ENCODE assay signal across 18 cellular contexts in genomic region chr15:56996746-56997470, GRCh38.
DNase-seq lines count a peak whose midpoint lies in the region; ATAC-seq, FAIRE-seq and TF ChIP-seq lines count a peak whose summit lies in the region.
"Had no signal": no experiment of that assay in that cellular context is flagged by ENCODE, and none has a peak within 500 bp of the region (broad histone marks: within the 10 kb centered on the region; RNA-seq: fewer than 3 reads in every experiment).

No MANE protein-coding gene starts in this region.

- no peak overlapping the region for H4K5ac ChIP-seq in H1 (ENCODE audit: insufficient read length, low read depth, low read length)

- no peak overlapping the region for H2BK15ac ChIP-seq in H1 (ENCODE audit: low read length)

- H3K9ac ChIP-seq in H1 (replicated peaks in 1 of 4; ENCODE audit: extremely low read depth in 1 of 4, low read depth in 3 of 4, low read length in 3 of 4) = no peak overlapping the region
- no peak overlapping the region for H3K9ac ChIP-seq in neural progenitor cell
- H3K9ac ChIP-seq: BLaER1 had no signal

- no peak for TF ChIP-seq EP300 in A549 (IDR thresholded peaks at IDR 0.05)
- TF ChIP-seq EP300 in H1 (IDR thresholded peaks at IDR 0.05; ENCODE audit: borderline replicate concordance in 1 of 2, low read depth in 2 of 2, low read length in 2 of 2) = no peak

- TF ChIP-seq RAD21 in A549 (conservative IDR thresholded peaks at IDR 0.05 in 1 of 2, IDR thresholded peaks at IDR 0.05 in 1 of 2) = no peak
- no peak for TF ChIP-seq RAD21 in H1 (IDR thresholded peaks at IDR 0.05 in 1 of 2, conservative IDR thresholded peaks at IDR 0.05 in 1 of 2; ENCODE audit: low read depth in 2 of 2, low read length in 2 of 2)

- WGBS in A549 (ENCODE audit: missing lambda C conversion rate) = 76% methylated on average over 3 of the region's 3 CpGs
- WGBS in H1 (ENCODE audit: extremely low coverage in 1 of 2, insufficient coverage in 1 of 2, insufficient read length in 1 of 2, insufficient replicate concordance in 2 of 2, low coverage in 1 of 2, low lambda C conversion rate in 2 of 2, missing lambda C conversion rate in 1 of 2), 2 experiments = 90% methylated on average over 3 of the region's 3 CpGs; no CpG with 5 or more reads in 1 of the 2 experiments
- WGBS in body of pancreas, 2 donors = 73 to 90% methylated on average over 3 of the region's 3 CpGs

- H4K20me1 ChIP-seq in H1 (replicated peaks in 1 of 2; ENCODE audit: control insufficient read depth in 1 of 2, insufficient read depth in 2 of 2, low read length in 2 of 2) = peaks cover 0 to 2% of the 10 kb centered on the region in 2 experiments
- H4K20me1 ChIP-seq in neural progenitor cell (ENCODE audit: low read depth) = peaks cover 37% of the 10 kb centered on the region

- H3K79me2 ChIP-seq in H1 (ENCODE audit: control insufficient read depth in 1 of 2, insufficient read depth in 2 of 2, low read length in 2 of 2) (peaks cover 0 to 67% of the 10 kb centered on the region in 2 experiments; a peak in 2 of 4 replicates), neural progenitor cell (ENCODE audit: low read depth) (peaks cover 99% of the 10 kb centered on the region)

- no peak overlapping the region for H3K23ac ChIP-seq in H1 (ENCODE audit: insufficient read length)

- no peak overlapping the region for H2BK12ac ChIP-seq in H1 (ENCODE audit: low read depth, low read length)

- no peak overlapping the region for H2AFZ ChIP-seq in H1 (ENCODE audit: low read length)
- no peak overlapping the region for H2AFZ ChIP-seq in neural progenitor cell (replicated peaks)
- H2AFZ ChIP-seq: PC-9 had no signal

- H3K36me3 ChIP-seq in H1 (ENCODE audit: control insufficient read depth in 2 of 4, insufficient read depth in 4 of 4, low read length in 3 of 4) (peaks cover 0 to 7% (median 0%) of the 10 kb centered on the region in 4 experiments; a peak in 1 of 8 replicates), neural progenitor cell (peaks cover 6% of the 10 kb centered on the region), body of pancreas (replicated peaks in 1 of 2; ENCODE audit: insufficient read depth in 1 of 2, low read depth in 2 of 2) (no peaks in the 10 kb centered on the region)

- no peak overlapping the region for H3K4me2 ChIP-seq in A549
- no peak overlapping the region for H3K4me2 ChIP-seq in H1 (ENCODE audit: insufficient read depth in 1 of 2, low read depth in 2 of 2, low read length in 2 of 2)
- H3K4me2 ChIP-seq in neural progenitor cell = no peak overlapping the region
- H3K4me2 ChIP-seq: BLaER1, PC-9 had no signal

- H2BK20ac ChIP-seq in H1 (ENCODE audit: low read length) = no peak overlapping the region

- H3K18ac ChIP-seq in H1 (ENCODE audit: extremely low read depth, low read length) = no peak overlapping the region

- no peak overlapping the region for H3K4me3 Mint-ChIP-seq in neural progenitor cell
- H3K4me3 Mint-ChIP-seq: CD4-positive, alpha-beta memory T cell had no signal

- intact Hi-C loops in body of pancreas (cut with DNase I) = no loop called here

- H3K27ac Mint-ChIP-seq in neural progenitor cell = no peak overlapping the region

- no peak overlapping the region for H2BK120ac ChIP-seq in H1 (replicated peaks; ENCODE audit: low read depth, low read length)

- TF ChIP-seq POLR2A in A549 (IDR thresholded peaks at IDR 0.05; ENCODE audit: low read length) = no peak
- no peak for TF ChIP-seq POLR2A in H1 (IDR thresholded peaks at IDR 0.05; ENCODE audit: control extremely low read depth in 1 of 2, low read depth in 2 of 2, low read length in 2 of 2)
- no peak for TF ChIP-seq POLR2A in body of pancreas (IDR thresholded peaks at IDR 0.05)

- H3K27ac ChIP-seq in A549 (no peak overlapping the region), H1 (ENCODE audit: low read depth, low read length) (no peak overlapping the region), neural progenitor cell (no peak overlapping the region), body of pancreas (no peak overlapping the region)
- H3K27ac ChIP-seq: BLaER1, PC-9 had no signal

- no peak overlapping the region for H3K14ac ChIP-seq in H1 (ENCODE audit: insufficient read length)

- no peak overlapping the region for H4K91ac ChIP-seq in H1 (replicated peaks; ENCODE audit: insufficient read length, low read length)

- no peaks in the 10 kb centered on the region for H3F3A ChIP-seq in neural progenitor cell (ENCODE audit: low read depth)

- no peak overlapping the region for H3K4me3 ChIP-seq in A549
- no peak overlapping the region for H3K4me3 ChIP-seq in H1 (ENCODE audit: extremely low read depth in 1 of 4, insufficient read depth in 2 of 4, low read depth in 3 of 4, low read length in 4 of 4)
- H3K4me3 ChIP-seq in neural progenitor cell = no peak overlapping the region
- H3K4me3 ChIP-seq in body of pancreas = no peak overlapping the region
- H3K4me3 ChIP-seq: BLaER1, MG63, PC-9 had no signal

- no peaks in the 10 kb centered on the region for H3K9me3 ChIP-seq in A549
- H3K9me3 ChIP-seq in H1 (ENCODE audit: insufficient read depth in 2 of 2, low read depth in 1 of 2, low read length in 1 of 2) = peaks cover 0 to 5% of the 10 kb centered on the region in 2 experiments; a peak in 1 of 4 replicates
- no peaks in the 10 kb centered on the region for H3K9me3 ChIP-seq in neural progenitor cell (ENCODE audit: low read depth)
- H3K9me3 ChIP-seq in body of pancreas = no peaks in the 10 kb centered on the region

- H3K9me3 Mint-ChIP-seq in neural progenitor cell = peaks cover 43% of the 10 kb centered on the region
- H3K9me3 Mint-ChIP-seq: CD4-positive, alpha-beta memory T cell had no signal

- H3K27me3 ChIP-seq in H1 (replicated peaks in 1 of 4; ENCODE audit: control insufficient read depth in 3 of 4, extremely low read depth in 1 of 4, insufficient read depth in 3 of 4, low read length in 3 of 4) = no peaks in the 10 kb centered on the region
- H3K27me3 ChIP-seq in neural progenitor cell = no peaks in the 10 kb centered on the region
- H3K27me3 ChIP-seq in body of pancreas = no peaks in the 10 kb centered on the region
- H3K27me3 ChIP-seq: BLaER1, MG63 had no signal

- H3K4me1 ChIP-seq in A549 = no peaks in the 10 kb centered on the region
- H3K4me1 ChIP-seq in H1 (replicated peaks in 1 of 4; ENCODE audit: control insufficient read depth in 3 of 4, insufficient read depth in 4 of 4, low read length in 3 of 4) = no peaks in the 10 kb centered on the region
- no peaks in the 10 kb centered on the region for H3K4me1 ChIP-seq in neural progenitor cell
- H3K4me1 ChIP-seq in body of pancreas = no peaks in the 10 kb centered on the region
- H3K4me1 ChIP-seq: BLaER1 had no signal

- CTCF ChIA-PET in A549 (lab: Yijun Ruan, JAX) = interaction anchor here (1.6 kb wide), 1 partner anchor 35 kb away, joined by 6 read pairs; no protein-coding TSS in a partner anchor
- CTCF ChIA-PET in H1 (lab: Charles Lee; ENCODE audit: partially characterized antibody) = no interaction called here

- peaks cover 47% of the 10 kb centered on the region for H3K36me3 Mint-ChIP-seq in neural progenitor cell

- H3K4me1 Mint-ChIP-seq in neural progenitor cell = no peaks in the 10 kb centered on the region

- no peak for TF ChIP-seq CTCF in A549 (IDR thresholded peaks at IDR 0.05)
- no peak for TF ChIP-seq CTCF in H1 (IDR thresholded peaks at IDR 0.05; ENCODE audit: control extremely low read depth in 1 of 3, insufficient read depth in 1 of 3, low read depth in 1 of 3, low read length in 3 of 3)
- no peak for TF ChIP-seq CTCF in neural progenitor cell (IDR thresholded peaks at IDR 0.05)
- TF ChIP-seq CTCF in body of pancreas (IDR thresholded peaks at IDR 0.05) = no peak

- DNase-seq in A549 (ENCODE audit: low read depth in 1 of 2, low spot score in 1 of 2) (no peak), GM18507 (ENCODE audit: extremely low spot score, insufficient read length, low read depth) (no peak), amniotic epithelial cell (ENCODE audit: low read depth) (peak; percentile 57), H1 (ENCODE audit: low read depth in 1 of 2, low spot score in 2 of 2) (no peak), neural progenitor cell (ENCODE audit: low spot score) (no peak), body of pancreas (no peak)
- DNase-seq: CD4-positive, alpha-beta memory T cell; HCEC 1CT; MG63; NCI-H1048; NCI-H1436; NCI-H1930; NCI-H345; NCI-H524 treated with DMSO at 0.1 percent for 48 hours; PC-9 had no signal

- H3K56ac ChIP-seq in H1 (replicated peaks; ENCODE audit: insufficient read length, low read depth, low read length) = no peak overlapping the region

- H2AK5ac ChIP-seq in H1 (ENCODE audit: low read depth, low read length) = no peak overlapping the region

- no peak for ATAC-seq in A549
- no peak for ATAC-seq in GM19463 (IDR thresholded peaks at IDR 0.05; ENCODE audit: unreplicated experiment)
- no peak for ATAC-seq in HG02642 (IDR thresholded peaks at IDR 0.05; ENCODE audit: poor library complexity, unreplicated experiment)
- ATAC-seq in body of pancreas = no peak

- H3K23me2 ChIP-seq in H1 (ENCODE audit: low read depth, low read length) = no peaks in the 10 kb centered on the region

- H4K8ac ChIP-seq in H1 (ENCODE audit: extremely low read depth, insufficient read depth, low read length) = no peak overlapping the region

- FAIRE-seq in A549 (lab: Jason Lieb, UNC) (no peak), GM18507 (lab: Jason Lieb, UNC) (peak; percentile 12), H1 (lab: Jason Lieb, UNC) (no peak)

- POLR2A ChIA-PET in A549 (lab: Yijun Ruan, JAX) (no interaction called here), H1 (lab: Charles Lee; ENCODE audit: partially characterized antibody) (interaction anchor here (0.6 kb wide), 1 partner anchor 36 kb away, joined by 3 read pairs; no protein-coding TSS in a partner anchor)

- peaks cover 2% of the 10 kb centered on the region; the same call in 1 of the 2 replicates for H3K79me1 ChIP-seq in H1 (ENCODE audit: low read depth, low read length)

- no peaks in the 10 kb centered on the region for H3K27me3 Mint-ChIP-seq in neural progenitor cell (ENCODE audit: insufficient read depth, low read depth)
- H3K27me3 Mint-ChIP-seq: CD4-positive, alpha-beta memory T cell had no signal

- H3K4ac ChIP-seq in H1 (replicated peaks; ENCODE audit: insufficient read length, low read depth, low read length) = no peak overlapping the region

- H2BK5ac ChIP-seq in H1 (ENCODE audit: low read depth, low read length) = no peak overlapping the region

TF ChIP-seq in A549, 52 proteins besides CTCF, POLR2A, EP300 and RAD21 (continues in another document):
- TF ChIP-seq CBX2 (IDR thresholded peaks at IDR 0.05; ENCODE audit: borderline replicate concordance, low read depth) (no peak), RARB (CRISPR knock-in tag; IDR thresholded peaks at IDR 0.05) (no peak), KDM1A (IDR thresholded peaks at IDR 0.05; ENCODE audit: low read depth) (peak; percentile 50; the same call in 1 of the 2 replicates), RNF2 (IDR thresholded peaks at IDR 0.05; ENCODE audit: borderline replicate concordance, low read depth) (no peak)

TF ChIP-seq in H1, 55 proteins besides CTCF, POLR2A, EP300 and RAD21:
- TF ChIP-seq KDM1A (IDR thresholded peaks at IDR 0.05; ENCODE audit: borderline replicate concordance, low read length) = peak; percentile 70; the same call in 1 of the 2 replicates
- TF ChIP-seq GTF2F1 (IDR thresholded peaks at IDR 0.05; ENCODE audit: borderline replicate concordance, low read depth, low read length) = no peak

Comparison
In these comparisons a context has a peak if more than half of its experiments do, and no peak if none do; other contexts are left out.
1. Of the 18 proteins assayed by ChIP-seq in both H1 and A549: peak only in H1: none; only in A549: none; in both: KDM1A; in neither: 17.